Comparison of ENCODE assay signal across 8 cellular contexts in the genomic region with DNA sequence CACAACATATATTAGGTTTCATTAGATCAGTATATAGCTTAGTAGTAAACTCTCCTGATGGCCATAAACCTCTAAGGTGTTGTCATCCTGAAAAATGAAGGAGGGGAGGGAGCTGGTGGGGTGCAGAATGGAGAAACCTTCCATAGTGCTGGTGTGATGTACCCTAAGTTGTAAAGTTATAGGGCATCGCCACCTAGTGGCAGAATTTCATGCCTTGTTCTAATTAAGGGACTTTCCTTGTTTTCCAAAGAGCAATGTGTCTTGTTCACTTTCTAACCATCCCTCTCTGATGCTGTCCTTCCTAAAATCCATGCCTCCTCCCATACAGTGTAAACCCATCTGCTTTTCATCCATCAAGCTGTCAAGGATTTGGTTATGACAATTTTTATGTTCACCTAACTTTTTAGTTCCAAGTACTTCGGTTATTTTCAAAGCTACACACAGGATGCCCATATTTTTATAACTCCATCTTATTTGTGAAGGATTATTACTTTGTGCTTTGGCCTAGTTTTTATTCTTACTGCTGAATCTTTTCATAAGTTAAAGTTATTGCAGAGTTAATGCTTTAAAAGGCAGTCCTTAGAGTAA. TPM values are rescaled to one million over a fixed set of nuclear protein-coding genes. Genes with fewer than 3 reads are reported as not detected.
DNase-seq lines count a peak whose midpoint lies in the region; ATAC-seq, FAIRE-seq and TF ChIP-seq lines count a peak whose summit lies in the region.

No MANE protein-coding gene starts in this region.

- H3K27me3 Mint-ChIP-seq in T-helper 17 cell, result no peaks in the 10 kb centered on the region

- TF ChIP-seq RAD21 in A549 (conservative IDR thresholded peaks at IDR 0.05 in 1 of 2, IDR thresholded peaks at IDR 0.05 in 1 of 2) (peak; percentile 45 to 55; a peak in 4 of 5 replicates), Ishikawa (IDR thresholded peaks at IDR 0.05; ENCODE audit: low read depth) (peak; percentile 33; the same call in 1 of the 2 replicates), K562 (CRISPR knock-in tag; conservative IDR thresholded peaks at IDR 0.05 in 1 of 2, IDR thresholded peaks at IDR 0.05 in 1 of 2) (peak; percentile 28 to 59; a peak in 3 of 4 replicates)

- 50% methylated on average over 2 of the region's 2 CpGs for WGBS in A549 (ENCODE audit: missing lambda C conversion rate)
- WGBS in K562 (ENCODE audit: insufficient coverage, low coverage, missing lambda C conversion rate), result 25% methylated on average over 2 of the region's 2 CpGs

- H3K4me1 ChIP-seq in A549 (no peaks in the 10 kb centered on the region), K562 (replicated peaks in 1 of 2; ENCODE audit: control insufficient read depth in 2 of 2, insufficient read depth in 2 of 2, low read length in 2 of 2) (no peaks in the 10 kb centered on the region)

- TF ChIP-seq POLR2A in A549 (IDR thresholded peaks at IDR 0.05; ENCODE audit: low read length), result no peak
- TF ChIP-seq POLR2A in K562 (conservative IDR thresholded peaks at IDR 0.05), result no peak

- CTCF ChIA-PET in A549 (lab: Yijun Ruan, JAX), result interaction anchor here (0.6 to 1.6 kb wide), 6 partner anchors 12 to 709 kb away, joined by 3 to 7 read pairs (median 4); no protein-coding TSS in a partner anchor
- CTCF ChIA-PET in K562 (lab: Yijun Ruan, JAX; ENCODE audit: low intra/inter-chr PET ratio), result interaction anchor here (1.0 kb wide), 1 partner anchor 452 kb away, joined by 3 read pairs; no protein-coding TSS in a partner anchor

- POLR2A ChIA-PET in A549 (lab: Yijun Ruan, JAX), result no interaction called here
- POLR2A ChIA-PET in K562 (lab: Yijun Ruan, JAX), result no interaction called here

- FAIRE-seq in A549 (lab: Jason Lieb, UNC) (peak; percentile 99), K562 (lab: Jason Lieb, UNC) (peak; percentile 86)

- H3K9me3 ChIP-seq in A549 (no peaks in the 10 kb centered on the region), T-helper 17 cell (ENCODE audit: control insufficient read depth, low read length, poor library complexity, severe bottlenecking) (no peaks in the 10 kb centered on the region), K562 (replicated peaks; ENCODE audit: control insufficient read depth, insufficient read depth, low read depth, low read length) (no peaks in the 10 kb centered on the region)

- H3K27ac Mint-ChIP-seq in T-helper 17 cell, result no peak overlapping the region

- H3K79me2 ChIP-seq in K562 (ENCODE audit: control insufficient read depth, insufficient read depth, low read length), result no peaks in the 10 kb centered on the region

- H3K4me3 ChIP-seq in A549, result no peak overlapping the region
- H3K4me3 ChIP-seq in K562, result no peak overlapping the region

- peaks cover 4% of the 10 kb centered on the region for H3K36me3 Mint-ChIP-seq in T-helper 17 cell (ENCODE audit: low read depth)

- BruUV-seq in K562 (replicated peaks; lab: Mats Ljungman, UMichigan), result no TSS peak

- in situ Hi-C loops in K562 (cut with MboI), result loop anchor here (25.0 kb wide), 1 partner anchor 1596 kb away; no protein-coding TSS in a partner anchor

- no peak for TF ChIP-seq EP300 in A549 (IDR thresholded peaks at IDR 0.05)
- TF ChIP-seq EP300 in Ishikawa (IDR thresholded peaks at IDR 0.05; ENCODE audit: borderline replicate concordance), result no peak
- TF ChIP-seq EP300 in K562 (IDR thresholded peaks at IDR 0.05; ENCODE audit: low read length), result no peak

- no peak overlapping the region for H3K9ac ChIP-seq in K562 (ENCODE audit: insufficient read depth in 1 of 2, low read depth in 2 of 2, low read length in 2 of 2)

- intact Hi-C loops in K562 (cut with micrococcal nuclease), result no loop called here

- peak; percentile 61 for TF ChIP-seq CTCF in A549 (IDR thresholded peaks at IDR 0.05)
- TF ChIP-seq CTCF in GM12873 (IDR thresholded peaks at IDR 0.05; ENCODE audit: insufficient read depth, low read depth, low read length, missing control alignments), result peak; percentile 76
- TF ChIP-seq CTCF in K562 (IDR thresholded peaks at IDR 0.05 in 2 of 3, conservative IDR thresholded peaks at IDR 0.05 in 1 of 3; ENCODE audit: insufficient read depth in 2 of 3, low read depth in 1 of 3, low read length in 3 of 3), result peak; percentile 30 to 62 (median 48); a peak in 5 of 6 replicates

- H3K4me2 ChIP-seq in A549, result no peak overlapping the region
- no peak overlapping the region for H3K4me2 ChIP-seq in K562 (ENCODE audit: insufficient read depth, low read length)

- ATAC-seq in A549 (peak; percentile 53 to 65; a peak in 4 of 6 replicates), T-helper 17 cell (peak; percentile 58), K562 (peak; percentile 77)

- no peaks in the 10 kb centered on the region for H3K27me3 ChIP-seq in K562 (ENCODE audit: control insufficient read depth in 2 of 2, insufficient read depth in 2 of 2, low read length in 2 of 2)

- H2AFZ ChIP-seq in K562 (ENCODE audit: low read depth, low read length), result no peak overlapping the region

- DNase-seq in A549 (ENCODE audit: low read depth in 1 of 2, low spot score in 1 of 2) (peak; percentile 16 to 53), T-helper 17 cell (peak; percentile 23 to 41 (median 28)), K562 (ENCODE audit: extremely low read depth in 1 of 4, low spot score in 3 of 4) (peak; percentile 11 to 60 (median 16)), kidney glomerular epithelial cell (lab: John Stamatoyannopoulos, UW) (peak; percentile 6), islet precursor cell (no peak)
- DNase-seq in stimulated activated CD4-positive, alpha-beta T cell treated with anti-CD3 and anti-CD28 coated beads, TNF-alpha, amount 100 ng/mL, for 48 hours (ENCODE audit: low read depth in 3 of 3), result peak in 2 of 3 donors; percentile 15 to 50

- H3K36me3 ChIP-seq in K562 (ENCODE audit: control insufficient read depth, insufficient read depth, low read length), result no peaks in the 10 kb centered on the region

- no peak overlapping the region for H3K4me3 Mint-ChIP-seq in T-helper 17 cell

- H4K20me1 ChIP-seq in K562 (replicated peaks; ENCODE audit: control insufficient read depth, insufficient read depth, low read length), result no peaks in the 10 kb centered on the region

- no peaks in the 10 kb centered on the region for H3K9me1 ChIP-seq in K562 (ENCODE audit: control insufficient read depth, insufficient read depth, low read length)

- H3K4me1 Mint-ChIP-seq in T-helper 17 cell, result peaks cover 13% of the 10 kb centered on the region

- no peak overlapping the region for H3K27ac ChIP-seq in A549
- H3K27ac ChIP-seq in K562 (ENCODE audit: extremely low read depth, low read depth, low read length), result no peak overlapping the region

TF ChIP-seq in A549, 52 proteins besides CTCF, POLR2A, EP300 and RAD21:
- TF ChIP-seq NPAS2 (CRISPR knock-in tag; IDR thresholded peaks at IDR 0.05; ENCODE audit: borderline replicate concordance) (no peak), RNF2 (IDR thresholded peaks at IDR 0.05; ENCODE audit: borderline replicate concordance, low read depth) (no peak), SREBF2 (IDR thresholded peaks at IDR 0.05) (no peak), SMC3 (IDR thresholded peaks at IDR 0.05) (peak; percentile 34; the same call in 1 of the 3 replicates)
TF ChIP-seq in A549: peak in this region for 1.

TF ChIP-seq in Ishikawa, 13 proteins besides CTCF, POLR2A, EP300 and RAD21 (continues in another document):
- no peak for TF ChIP-seq CEBPB (IDR thresholded peaks at IDR 0.05)

TF ChIP-seq in K562, 482 proteins besides CTCF, POLR2A, EP300 and RAD21:
- no peak for TF ChIP-seq KDM5B (IDR thresholded peaks at IDR 0.05; ENCODE audit: insufficient replicate concordance, low read depth, low read length)
TF ChIP-seq in K562: peak in this region for 0.

RNA-seq across cellular contexts. Expression of gene NBDY, which starts 4.5 kb away (rescaled TPM):
- polyA plus RNA-seq in A549 (2011; rRNA removed) (64.8 and 72.8 TPM in 2 replicates), A549 (2017; fragmentation: RNase III; extraction: RNeasy Plus Mini Kit Qiagen cat#74134 plus additional on column Dnase treatment) (41.8 to 48.0 TPM (median 47.3 TPM) in 3 replicates), K562 (2011; rRNA removed) (0.46 and 2.5 TPM in 2 replicates), K562 (2014; fragmentation: Illumina TruSeq; extraction: Trizol) (15.9 and 21.6 TPM in 2 replicates), K562 (2014; fragmentation: Nextera tagmentation; extraction: Ambion mirVana) (10 to 100 TPM; 24.2 to 24.7 TPM), K562 (2014; rRNA removed) (7.0 and 8.2 TPM in 2 replicates)
- polyA plus RNA-seq in A549 (2012; cell fraction: cytosol; rRNA removed), result 51.2 and 54.2 TPM in 2 replicates
- 14.7 and 18.1 TPM in 2 replicates for polyA plus RNA-seq in A549 (2012; cell fraction: nucleus; rRNA removed)
- polyA minus RNA-seq in A549 (2011; rRNA and poly(A)+ RNA removed), result 28.7 and 31.5 TPM in 2 replicates
- total RNA-seq in T-helper 17 cell (10 to 100 TPM; 29.8 to 39.8 TPM), K562 (2014; rRNA removed) (1.00 and 2.6 TPM in 2 replicates), K562 (2014; rRNA removed; fragmentation: Illumina TruSeq; extraction: Trizol) (3.1 and 3.7 TPM in 2 replicates), K562 (2015; rRNA removed; fragmentation: Illumina TruSeq; extraction: Trizol) (3.4 and 4.3 TPM in 2 replicates), K562 (2021) (11.4 and 11.9 TPM in 2 replicates)
- 0.97 and 2.2 TPM in 2 replicates for total RNA-seq in K562 (2011; cell fraction: chromatin; rRNA removed; ENCODE audit: low replicate concordance)
- 1.0 and 1.2 TPM in 2 replicates for total RNA-seq in K562 (2011; cell fraction: nucleolus; rRNA removed)
- total RNA-seq in K562 (2011; cell fraction: nucleoplasm; rRNA removed), result 1.3 and 3.9 TPM in 2 replicates
- polyA plus RNA-seq in K562 (2011; cell fraction: cytosol; rRNA removed), result 0.41 and 4.3 TPM in 2 replicates
- polyA plus RNA-seq in K562 (2011; cell fraction: nucleus; rRNA removed), result 0.13 and 1.2 TPM in 2 replicates
- polyA plus RNA-seq in K562 (2012), result 15.3 and 17.1 TPM in 2 replicates
- polyA minus RNA-seq in K562 (2011; rRNA and poly(A)+ RNA removed), result 0.39 and 1.2 TPM in 2 replicates
- polyA minus RNA-seq in K562 (2011; cell fraction: cytosol; rRNA and poly(A)+ RNA removed), result 3.5 TPM in 1 of 2 replicates, not detected in the other
- 0.78 and 0.94 TPM in 2 replicates for polyA minus RNA-seq in K562 (2011; cell fraction: nucleus; rRNA and poly(A)+ RNA removed)

Comparison
In these comparisons a context has a peak if more than half of its experiments do, and no peak if none do; other contexts are left out.
1. Of the 35 proteins assayed by ChIP-seq in both K562 and A549: peak only in K562: none; only in A549: SMC3; in both: CTCF and RAD21; in neither: 32.